Comparison of ENCODE assay signal across 31 cellular contexts in the genomic region with DNA sequence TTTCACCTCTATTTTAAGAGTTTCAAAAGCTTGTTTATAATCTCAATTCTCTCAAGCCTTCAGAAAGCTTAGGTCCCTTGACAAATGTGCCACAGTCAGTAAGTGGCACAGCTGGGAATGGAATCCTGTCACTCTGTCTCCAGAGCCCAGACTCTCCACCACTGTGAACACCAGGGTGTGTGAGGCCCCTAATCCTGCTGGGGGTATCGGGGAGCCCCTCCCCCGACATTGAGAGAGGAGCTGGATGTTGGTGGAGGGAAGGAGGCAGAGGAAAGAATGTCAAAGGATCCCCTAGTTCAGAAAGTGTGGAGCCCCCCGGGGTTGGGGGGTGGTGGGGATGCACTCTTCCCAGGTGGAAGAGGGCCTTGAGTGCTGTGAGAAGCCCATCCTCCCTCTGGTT.
"Had no signal": no experiment of that assay in that cellular context is flagged by ENCODE, and none has a peak within 500 bp of the region (broad histone marks: within the 10 kb centered on the region; RNA-seq: fewer than 3 reads in every experiment).

No MANE protein-coding gene starts in this region.

- H3K27me3 ChIP-seq: body of pancreas, cardiac muscle cell, colonic mucosa had no signal

- H3K4me1 ChIP-seq: body of pancreas, colonic mucosa had no signal

- H3K9me3 ChIP-seq: body of pancreas, colonic mucosa had no signal

- H3K27ac ChIP-seq: body of pancreas, cardiac muscle cell, colonic mucosa, epithelial cell of prostate, WERI-Rb-1 had no signal

- ATAC-seq: activated CD4-positive, alpha-beta T cell treated with anti-CD3 and anti-CD28 coated beads for 36 hours; activated CD8-positive, alpha-beta memory T cell treated with anti-CD3 and anti-CD28 coated beads, Interleukin-2, amount 10 ng/mL, durations not matched to agents 7 days and 5 days; activated CD8-positive, alpha-beta T cell treated with anti-CD3 and anti-CD28 coated beads, Interleukin-2, amount 10 ng/mL, durations not matched to agents 7 days and 5 days; body of pancreas; T-helper 17 cell had no signal

- DNase-seq: activated CD4-positive, alpha-beta memory T cell treated with anti-CD3 and anti-CD28 coated beads for 36 hours; activated CD4-positive, alpha-beta T cell treated with anti-CD3 and anti-CD28 coated beads for 36 hours; activated CD4-positive, alpha-beta T cell treated with anti-CD3 and anti-CD28 coated beads, Interleukin-2, amount 10 ng/mL, durations not matched to agents 24 days and 14 days; activated CD4-positive, CD25-positive, alpha-beta regulatory T cell; activated CD4-positive, CD25-positive, alpha-beta regulatory T cell treated with anti-CD3 and anti-CD28 coated beads, Interleukin-2, amount 50 U/mL, for 72 hours; activated CD8-positive, alpha-beta memory T cell treated with anti-CD3 and anti-CD28 coated beads, Interleukin-2, amount 10 ng/mL, durations not matched to agents 7 days and 5 days; activated CD8-positive, alpha-beta memory T cell treated with anti-CD3 and anti-CD28 coated beads, Interleukin-2, amount 50 U/mL, for 4 hours; activated CD8-positive, alpha-beta T cell treated with anti-CD3 and anti-CD28 coated beads, Interleukin-2, amount 10 ng/mL, durations not matched to agents 7 days and 5 days; activated gamma-delta T cell; activated naive CD4-positive, alpha-beta T cell treated with anti-CD3 and anti-CD28 coated beads, Interleukin-2, amount 50 U/mL, for 16 hours; activated naive CD4-positive, alpha-beta T cell treated with Interleukin-2 at 50 U/mL for 16 hours; activated T-cell treated with anti-CD3 and anti-CD28 coated beads, Interleukin-2, amount 50 U/mL, for 1 hour; activated T-cell treated with anti-CD3 and anti-CD28 coated beads, Interleukin-2, amount 50 U/mL, for 48 hours; amniotic stem cell; body of pancreas; central memory CD4-positive, alpha-beta T cell; cerebellar nuclear complex; colonic mucosa; effector CD8-positive, alpha-beta T cell; foreskin fibroblast; head of caudate nucleus; T-helper 1 cell; T-helper 17 cell; T1000; WERI-Rb-1 had no signal

- H3K4me1 Mint-ChIP-seq: activated CD4-positive, alpha-beta T cell treated with anti-CD3 and anti-CD28 coated beads for 36 hours; activated CD4-positive, alpha-beta T cell treated with anti-CD3 and anti-CD28 coated beads, Interleukin-2, amount 10 ng/mL, durations not matched to agents 24 days and 14 days; activated CD8-positive, alpha-beta memory T cell treated with anti-CD3 and anti-CD28 coated beads, Interleukin-2, amount 10 ng/mL, durations not matched to agents 7 days and 5 days; T-helper 17 cell had no signal

- H3K9me3 Mint-ChIP-seq: activated CD4-positive, alpha-beta memory T cell treated with anti-CD3 and anti-CD28 coated beads for 36 hours; activated CD4-positive, alpha-beta T cell treated with anti-CD3 and anti-CD28 coated beads, Interleukin-2, amount 10 ng/mL, durations not matched to agents 24 days and 14 days; activated T-helper 1 cell treated with anti-CD3 and anti-CD28 coated beads, Interleukin-12 subunit alpha, Interleukin-12 subunit beta, Interleukin-2, Interleukin-4 antibody, amounts not matched to agents 30 ng/mL and 10 ng/mL and 1 ng/mL, durations not matched to agents 14 hours and 24 hours and 36 hours; activated T-helper 2 cell treated with anti-CD3 and anti-CD28 coated beads, Interferon-gamma antibody, Interleukin-2, Interleukin-4, amounts not matched to agents 10 μg/mL and 5 μg/mL and 100 μg/mL, durations not matched to agents 14 hours and 24 hours and 36 hours; T-helper 2 cell treated with Interferon-gamma antibody and Interleukin-4, amounts not matched to agents 5 μg/mL and 100 μg/mL, for 36 hours had no signal

- H3K36me3 Mint-ChIP-seq: activated CD4-positive, alpha-beta memory T cell treated with anti-CD3 and anti-CD28 coated beads for 36 hours; activated CD8-positive, alpha-beta memory T cell treated with anti-CD3 and anti-CD28 coated beads, Interleukin-2, amount 10 ng/mL, durations not matched to agents 7 days and 5 days; activated naive CD8-positive, alpha-beta T cell had no signal

- H3K4me3 ChIP-seq: body of pancreas, cardiac muscle cell, colonic mucosa had no signal

- H3K36me3 ChIP-seq: cardiac muscle cell, colonic mucosa, WERI-Rb-1 had no signal

- H3K4me3 Mint-ChIP-seq: activated CD4-positive, alpha-beta memory T cell treated with anti-CD3 and anti-CD28 coated beads for 36 hours; activated CD4-positive, alpha-beta T cell treated with anti-CD3 and anti-CD28 coated beads for 36 hours; activated CD4-positive, alpha-beta T cell treated with anti-CD3 and anti-CD28 coated beads, Interleukin-2, amount 10 ng/mL, durations not matched to agents 24 days and 14 days; activated CD8-positive, alpha-beta memory T cell treated with anti-CD3 and anti-CD28 coated beads, Interleukin-2, amount 10 ng/mL, durations not matched to agents 7 days and 5 days; activated CD8-positive, alpha-beta T cell treated with anti-CD3 and anti-CD28 coated beads, Interleukin-2, amount 10 ng/mL, durations not matched to agents 7 days and 5 days; activated naive CD8-positive, alpha-beta T cell; activated T-helper 1 cell treated with anti-CD3 and anti-CD28 coated beads, Interleukin-12 subunit alpha, Interleukin-12 subunit beta, Interleukin-2, Interleukin-4 antibody, amounts not matched to agents 30 ng/mL and 10 ng/mL and 1 ng/mL, durations not matched to agents 14 hours and 24 hours and 36 hours; T-helper 17 cell; T-helper 2 cell treated with Interferon-gamma antibody and Interleukin-4, amounts not matched to agents 5 μg/mL and 100 μg/mL, for 36 hours had no signal

- H3K27ac Mint-ChIP-seq: activated CD4-positive, alpha-beta memory T cell treated with anti-CD3 and anti-CD28 coated beads for 36 hours; activated CD4-positive, alpha-beta T cell treated with anti-CD3 and anti-CD28 coated beads for 36 hours; activated CD4-positive, alpha-beta T cell treated with anti-CD3 and anti-CD28 coated beads, Interleukin-2, amount 10 ng/mL, durations not matched to agents 24 days and 14 days; activated CD8-positive, alpha-beta memory T cell treated with anti-CD3 and anti-CD28 coated beads, Interleukin-2, amount 10 ng/mL, durations not matched to agents 7 days and 5 days; activated CD8-positive, alpha-beta T cell treated with anti-CD3 and anti-CD28 coated beads, Interleukin-2, amount 10 ng/mL, durations not matched to agents 7 days and 5 days; activated naive CD8-positive, alpha-beta T cell; activated T-helper 1 cell treated with anti-CD3 and anti-CD28 coated beads, Interleukin-12 subunit alpha, Interleukin-12 subunit beta, Interleukin-2, Interleukin-4 antibody, amounts not matched to agents 30 ng/mL and 10 ng/mL and 1 ng/mL, durations not matched to agents 14 hours and 24 hours and 36 hours; activated T-helper 2 cell treated with anti-CD3 and anti-CD28 coated beads, Interferon-gamma antibody, Interleukin-2, Interleukin-4, amounts not matched to agents 10 μg/mL and 5 μg/mL and 100 μg/mL, durations not matched to agents 14 hours and 24 hours and 36 hours; T-helper 17 cell; T-helper 2 cell treated with Interferon-gamma antibody and Interleukin-4, amounts not matched to agents 5 μg/mL and 100 μg/mL, for 36 hours had no signal
